Comparison of ENCODE assay signal across 8 cellular contexts in genomic region chr1:92975551-92976232, GRCh38. TPM values are rescaled to one million over a fixed set of nuclear protein-coding genes. Genes with fewer than 3 reads are reported as not detected.
DNase-seq lines count a peak whose midpoint lies in the region; ATAC-seq and TF ChIP-seq lines count a peak whose summit lies in the region.

No MANE protein-coding gene starts in this region.

- no peak overlapping the region for H3K27ac ChIP-seq in testis

- no peaks in the 10 kb centered on the region for H3K27me3 ChIP-seq in testis

- TF ChIP-seq CTCF in GM13976 (IDR thresholded peaks at IDR 0.05; ENCODE audit: borderline replicate concordance, control extremely low read depth, extremely low read depth, insufficient read depth, missing control alignments) (no peak), WTC11 (IDR thresholded peaks at IDR 0.05) (no peak), testis (IDR thresholded peaks at IDR 0.05) (no peak)

- peak overlapping the region; percentile 2 for H3K4me3 Mint-ChIP-seq in activated naive CD8-positive, alpha-beta T cell treated with anti-CD3 and anti-CD28 coated beads, Interleukin-2, amount 50 U/mL, for 24 hours
- H3K4me3 Mint-ChIP-seq in WTC11 = no peak overlapping the region

- H3K4me1 ChIP-seq in testis = peaks cover 13% of the 10 kb centered on the region

- POLR2A ChIA-PET in WTC11 (lab: Charles Lee) = no interaction called here

- CTCF ChIA-PET in WTC11 (lab: Charles Lee) = interaction anchor here (0.5 to 1.7 kb wide), 2 partner anchors 18 to 103 kb away, joined by 3 to 6 read pairs; no protein-coding TSS in a partner anchor

- H3K36me3 Mint-ChIP-seq in activated naive CD8-positive, alpha-beta T cell treated with anti-CD3 and anti-CD28 coated beads, Interleukin-2, amount 50 U/mL, for 24 hours (ENCODE audit: low read depth) = no peaks in the 10 kb centered on the region
- H3K36me3 Mint-ChIP-seq in WTC11 = no peaks in the 10 kb centered on the region

- H3K4me1 Mint-ChIP-seq in activated naive CD8-positive, alpha-beta T cell treated with anti-CD3 and anti-CD28 coated beads, Interleukin-2, amount 50 U/mL, for 24 hours = peaks cover 90% of the 10 kb centered on the region
- H3K4me1 Mint-ChIP-seq in WTC11 = peaks cover 18% of the 10 kb centered on the region

- H3K4me3 ChIP-seq in testis = no peak overlapping the region

- H3K36me3 ChIP-seq in testis (ENCODE audit: low read depth, missing control alignments) = no peaks in the 10 kb centered on the region

- no peaks in the 10 kb centered on the region for H3K27me3 Mint-ChIP-seq in activated naive CD8-positive, alpha-beta T cell treated with anti-CD3 and anti-CD28 coated beads, Interleukin-2, amount 50 U/mL, for 24 hours
- peaks cover 36% of the 10 kb centered on the region for H3K27me3 Mint-ChIP-seq in WTC11 (ENCODE audit: low read depth)

- no peaks in the 10 kb centered on the region for H3K9me3 ChIP-seq in testis

- no peak for TF ChIP-seq POLR2A in testis (IDR thresholded peaks at IDR 0.05)

- H3K9me3 Mint-ChIP-seq in activated naive CD8-positive, alpha-beta T cell treated with anti-CD3 and anti-CD28 coated beads, Interleukin-2, amount 50 U/mL, for 24 hours = no peaks in the 10 kb centered on the region
- H3K9me3 Mint-ChIP-seq in WTC11 = no peaks in the 10 kb centered on the region

- in situ Hi-C loops in GM13976 (cut with MboI; ENCODE audit: low sequenced_read_pairs, unreplicated experiment) = no loop called here

- 72 to 73% methylated on average over 7 of the region's 7 CpGs for WGBS in testis, 2 donors

- intact Hi-C loops in testis (cut with DNase I; ENCODE audit: low total_unique reads) = no loop called here

- peak overlapping the region; percentile 94 for H3K27ac Mint-ChIP-seq in activated naive CD8-positive, alpha-beta T cell treated with anti-CD3 and anti-CD28 coated beads, Interleukin-2, amount 50 U/mL, for 24 hours
- H3K27ac Mint-ChIP-seq in WTC11 = no peak overlapping the region

- DNase-seq in GM13976 (ENCODE audit: low spot score) (peak; percentile 48), WTC11 (ENCODE audit: low spot score) (no peak), testis (no peak), GDM1 (lab: John Stamatoyannopoulos, UW) (no peak), HuH-7.5 (ENCODE audit: low spot score) (no peak)
- peak; percentile 45 for DNase-seq in activated naive CD8-positive, alpha-beta T cell treated with anti-CD3 and anti-CD28 coated beads, Interleukin-2, amount 50 U/mL, for 24 hours

- peak; percentile 54 for ATAC-seq in GM21360 (IDR thresholded peaks at IDR 0.05; ENCODE audit: unreplicated experiment)
- peak; percentile 67 for ATAC-seq in HG03439 (IDR thresholded peaks at IDR 0.05; ENCODE audit: unreplicated experiment)
- peak; percentile 18 for ATAC-seq in activated naive CD8-positive, alpha-beta T cell treated with anti-CD3 and anti-CD28 coated beads, Interleukin-2, amount 50 U/mL, for 24 hours
- no peak for ATAC-seq in WTC11

TF ChIP-seq in WTC11, 78 proteins besides CTCF, POLR2A, EP300 and RAD21:
- no peak for TF ChIP-seq CREM (CRISPR knock-in tag; IDR thresholded peaks at IDR 0.05)
- TF ChIP-seq AR (CRISPR knock-in tag; IDR thresholded peaks at IDR 0.05) = no peak
- no peak for TF ChIP-seq ZSCAN18 (CRISPR knock-in tag; IDR thresholded peaks at IDR 0.05)
- no peak for TF ChIP-seq ZNF281 (CRISPR knock-in tag; IDR thresholded peaks at IDR 0.05)
- TF ChIP-seq MXD4 (CRISPR knock-in tag; IDR thresholded peaks at IDR 0.05; ENCODE audit: borderline replicate concordance) = no peak
- no peak for TF ChIP-seq USF1 (CRISPR knock-in tag; IDR thresholded peaks at IDR 0.05)
- no peak for TF ChIP-seq MYBL2 (CRISPR knock-in tag; IDR thresholded peaks at IDR 0.05)

RNA-seq across cellular contexts. Expression of gene DIPK1A, which starts 14.4 kb away (rescaled TPM):
- total RNA-seq in WTC11 (2021) (4.4 to 4.8 TPM (median 4.7 TPM) in 3 replicates), testis (10 to 100 TPM; 21.4 to 25.4 TPM)
- polyA plus RNA-seq in testis (ENCODE audit: insufficient read depth, low read depth, low replicate concordance) = 14.7 TPM

Comparison
In these comparisons a context has a peak if more than half of its experiments do, and no peak if none do; other contexts are left out.
1. DNase-seq: peak in GM13976 (single experiment) and activated naive CD8-positive, alpha-beta T cell treated with anti-CD3 and anti-CD28 coated beads, Interleukin-2, amount 50 U/mL, for 24 hours (single experiment); none in WTC11 (single experiment), testis (single experiment), GDM1 (single experiment) and HuH-7.5 (single experiment).